25 cellular contexts compared by ENCODE assay signal in the genomic region with DNA sequence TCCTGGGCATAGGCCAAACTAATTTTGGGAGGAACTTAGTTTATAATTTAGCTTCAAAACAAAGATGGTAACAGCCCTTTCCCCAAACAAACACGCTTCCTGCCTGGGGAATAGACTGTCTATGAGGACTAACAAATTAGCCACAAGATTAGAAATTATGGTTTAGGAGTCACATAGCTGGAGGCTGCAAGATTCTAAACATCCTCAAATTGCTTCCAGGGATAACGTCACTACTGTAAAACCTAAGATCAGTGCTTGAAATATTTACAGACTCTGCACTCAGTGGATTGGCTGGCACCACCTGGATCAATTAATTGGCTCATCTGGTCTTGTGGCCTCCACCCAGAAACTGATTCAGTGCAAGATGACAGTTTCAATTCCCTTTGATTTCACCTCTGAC.
"Had no signal": no experiment of that assay in that cellular context is flagged by ENCODE, and none has a peak within 500 bp of the region (broad histone marks: within the 10 kb centered on the region; RNA-seq: fewer than 3 reads in every experiment).

No MANE protein-coding gene starts in this region.

- DNase-seq: activated CD4-positive, alpha-beta T cell treated with anti-CD3 and anti-CD28 coated beads for 36 hours; activated CD4-positive, alpha-beta T cell treated with anti-CD3 and anti-CD28 coated beads, Interleukin-2, amount 10 ng/mL, durations not matched to agents 7 days and 5 days; activated CD4-positive, alpha-beta T cell treated with anti-CD3 and anti-CD28 coated beads, Interleukin-2, amount 50 U/mL, for 48 hours; activated CD8-positive, alpha-beta T cell treated with anti-CD3 and anti-CD28 coated beads, Interleukin-2, amount 10 ng/mL, durations not matched to agents 7 days and 5 days; activated gamma-delta T cell; activated naive CD4-positive, alpha-beta T cell treated with Interleukin-2 at 50 U/mL for 16 hours; activated naive CD8-positive, alpha-beta T cell treated with anti-CD3 and anti-CD28 coated beads, Interleukin-2, amount 10 ng/mL, durations not matched to agents 7 days and 5 days; activated T-cell treated with anti-CD3 and anti-CD28 coated beads, Interleukin-2, amount 50 U/mL, for 24 hours; amygdala; MG63; NCI-H1048; NCI-H1105 treated with DMSO at 0.1 percent for 48 hours; NCI-H1436; NCI-H1694; NCI-H1930; NCI-H345; NK-92 treated with Interleukin-12 subunit alpha and Interleukin-12 subunit beta, amount 100 ng/mL, for 24 hours; PC-3; Peyer's patch; RPMI8226; SHP77 treated with DMSO at 0.1 percent for 48 hours; SK-N-SH had no signal

- ATAC-seq: activated CD4-positive, alpha-beta T cell treated with anti-CD3 and anti-CD28 coated beads for 36 hours; activated CD4-positive, CD25-positive, alpha-beta regulatory T cell treated with anti-CD3 and anti-CD28 coated beads, Interleukin-2, amount 50 U/mL, for 24 hours; activated CD8-positive, alpha-beta T cell treated with anti-CD3 and anti-CD28 coated beads, Interleukin-2, amount 10 ng/mL, durations not matched to agents 7 days and 5 days; PC-3; WTC11 had no signal

- FAIRE-seq: TTC549 had no signal
